ENCODE assay signal across 18 cellular contexts in genomic region chr2:119693967-119694366, GRCh38.
"Had no signal": no experiment of that assay in that cellular context is flagged by ENCODE, and none has a peak within 500 bp of the region (broad histone marks: within the 10 kb centered on the region; RNA-seq: fewer than 3 reads in every experiment).

No MANE protein-coding gene starts in this region.

- H3K36me3 ChIP-seq: ovary had no signal

- H3K4me3 ChIP-seq: esophagus squamous epithelium, ovary, testis had no signal

- H3K27ac ChIP-seq: esophagus squamous epithelium, testis had no signal

- DNase-seq: activated CD4-positive, alpha-beta T cell treated with anti-CD3 and anti-CD28 coated beads, Interleukin-2, amount 50 U/mL, for 48 hours; activated CD8-positive, alpha-beta memory T cell treated with anti-CD3 and anti-CD28 coated beads, Interleukin-2, amount 10 ng/mL, durations not matched to agents 7 days and 5 days; activated gamma-delta T cell; activated naive CD8-positive, alpha-beta T cell treated with anti-CD3 and anti-CD28 coated beads, Interleukin-2, amount 10 ng/mL, durations not matched to agents 7 days and 5 days; activated T-cell treated with anti-CD3 and anti-CD28 coated beads, Interleukin-2, amount 50 U/mL, for 4 hours; anterior cingulate cortex; dorsolateral prefrontal cortex; esophagus squamous epithelium; foreskin fibroblast; head of caudate nucleus; left colon; natural killer cell; ovary; stimulated activated CD4-positive, alpha-beta T cell treated with anti-CD3 and anti-CD28 coated beads, Interleukin-15, amount 100 ng/mL, for 24 hours; stimulated activated CD4-positive, alpha-beta T cell treated with anti-CD3 and anti-CD28 coated beads, Interleukin-4, amount 100 ng/mL, for 24 hours; T-helper 17 cell; testis had no signal

- FAIRE-seq: TTC549 had no signal

- ATAC-seq: activated CD8-positive, alpha-beta memory T cell treated with anti-CD3 and anti-CD28 coated beads, Interleukin-2, amount 10 ng/mL, durations not matched to agents 7 days and 5 days; activated T-cell treated with anti-CD3 and anti-CD28 coated beads, Interleukin-2, amount 50 U/mL, for 4 hours had no signal

- H3K9me3 ChIP-seq: esophagus squamous epithelium, ovary, testis had no signal

- H3K27me3 ChIP-seq: dorsolateral prefrontal cortex, esophagus squamous epithelium, ovary, testis had no signal
